Comparison of ENCODE assay signal across 11 cellular contexts in the genomic region with DNA sequence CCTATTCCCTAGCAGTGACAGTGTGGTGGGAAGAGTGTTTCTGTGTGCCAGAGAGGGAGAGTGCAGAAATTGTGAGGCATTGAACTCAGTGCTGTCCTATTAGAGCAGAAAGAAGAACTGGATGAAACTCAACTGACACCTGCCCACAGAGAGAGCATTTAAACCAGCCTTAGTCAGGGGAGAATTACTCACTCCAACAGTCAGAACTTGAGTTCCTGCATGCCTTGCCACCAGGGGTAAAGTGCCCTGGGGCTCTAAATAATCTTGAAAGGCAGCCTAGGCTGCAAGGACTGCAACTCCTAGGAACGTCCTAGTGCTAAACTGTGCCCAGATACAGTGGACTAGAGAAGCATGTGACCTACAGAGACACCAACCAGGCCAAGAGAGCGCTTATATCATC. TPM values are rescaled to one million over a fixed set of nuclear protein-coding genes. Genes with fewer than 3 reads are reported as not detected.
DNase-seq lines count a peak whose midpoint lies in the region; ATAC-seq, FAIRE-seq and TF ChIP-seq lines count a peak whose summit lies in the region.
"Had no signal": no experiment of that assay in that cellular context is flagged by ENCODE, and none has a peak within 500 bp of the region (broad histone marks: within the 10 kb centered on the region; RNA-seq: fewer than 3 reads in every experiment).

No MANE protein-coding gene starts in this region.

- H3K27ac ChIP-seq in testis (no peak overlapping the region), HepG2 (ENCODE audit: extremely low read length, insufficient read depth, low read length) (no peak overlapping the region)
- H3K27ac ChIP-seq: BLaER1 treated with 17β-estradiol and CSF1 and Interleukin-3, amounts not matched to agents 10 nM and 100 nM had no signal

- in situ Hi-C loops in HepG2 (cut with HindIII; ENCODE audit: extremely low pct_ligation_motif_present, low pct_unique_long_range_greater_than_20kb) = no loop called here

- no peaks in the 10 kb centered on the region for H3K79me2 ChIP-seq in HepG2 (ENCODE audit: insufficient read depth, low read length)

- H3K27me3 ChIP-seq in testis (no peaks in the 10 kb centered on the region), HepG2 (ENCODE audit: control insufficient read depth in 1 of 2, insufficient read depth in 2 of 2, low read length in 2 of 2) (no peaks in the 10 kb centered on the region)

- peak overlapping the region in 4 of 7 donors; percentile 1 to 82 (median 52) for H3K27ac Mint-ChIP-seq in CD14-positive monocyte
- peak overlapping the region; percentile 93 for H3K27ac Mint-ChIP-seq in activated naive CD4-positive, alpha-beta T cell treated with anti-CD3 and anti-CD28 coated beads, Interleukin-2, amount 50 U/mL, for 24 hours

- CTCF ChIA-PET in HepG2 (lab: Yijun Ruan, JAX; ENCODE audit: low intra/inter-chr PET ratio, low total read pairs) = no interaction called here

- no peaks in the 10 kb centered on the region for H3K9me3 ChIP-seq in testis
- H3K9me3 ChIP-seq in HepG2 (ENCODE audit: low read length) = no peaks in the 10 kb centered on the region

- no peak for TF ChIP-seq RAD21 in HepG2 (CRISPR knock-in tag; IDR thresholded peaks at IDR 0.05)

- peaks cover 0 to 3% (median 0%) of the 10 kb centered on the region in 3 donors for H3K27me3 Mint-ChIP-seq in CD14-positive monocyte (ENCODE audit: low read depth in 3 of 3)
- H3K27me3 Mint-ChIP-seq in activated naive CD4-positive, alpha-beta T cell treated with anti-CD3 and anti-CD28 coated beads, Interleukin-2, amount 50 U/mL, for 24 hours = no peaks in the 10 kb centered on the region

- no peaks in the 10 kb centered on the region for H4K20me1 ChIP-seq in HepG2 (ENCODE audit: insufficient read depth, low read length)
- H4K20me1 ChIP-seq: BLaER1 treated with 17β-estradiol and CSF1 and Interleukin-3, amounts not matched to agents 10 nM and 100 nM had no signal

- ATAC-seq in GM19324 (IDR thresholded peaks at IDR 0.05; ENCODE audit: low FRiP score, unreplicated experiment) (peak; percentile 49), HG03354 (IDR thresholded peaks at IDR 0.05; ENCODE audit: poor library complexity, severe bottlenecking, unreplicated experiment) (peak; percentile 71), HepG2 (no peak)
- ATAC-seq: Right ventricle myocardium inferior had no signal

- H3K36me3 ChIP-seq in testis (ENCODE audit: low read depth, missing control alignments) = no peaks in the 10 kb centered on the region
- no peaks in the 10 kb centered on the region for H3K36me3 ChIP-seq in HepG2 (replicated peaks in 1 of 2; ENCODE audit: control insufficient read depth in 1 of 2, insufficient read depth in 2 of 2, low read length in 2 of 2)
- H3K36me3 ChIP-seq: BLaER1 treated with 17β-estradiol and CSF1 and Interleukin-3, amounts not matched to agents 10 nM and 100 nM had no signal

- TF ChIP-seq POLR2A in testis (IDR thresholded peaks at IDR 0.05) (no peak), HepG2 (IDR thresholded peaks at IDR 0.05; ENCODE audit: insufficient read depth in 1 of 2, low read depth in 2 of 2, low read length in 2 of 2) (no peak)

- no peak overlapping the region for H3K4me2 ChIP-seq in HepG2 (ENCODE audit: low read depth, low read length)

- peaks cover 0 to 4% (median 0%) of the 10 kb centered on the region in 7 donors for H3K9me3 Mint-ChIP-seq in CD14-positive monocyte
- no peaks in the 10 kb centered on the region for H3K9me3 Mint-ChIP-seq in activated naive CD4-positive, alpha-beta T cell treated with anti-CD3 and anti-CD28 coated beads, Interleukin-2, amount 50 U/mL, for 24 hours

- no peaks in the 10 kb centered on the region for H3K4me1 ChIP-seq in testis
- no peaks in the 10 kb centered on the region for H3K4me1 ChIP-seq in HepG2 (ENCODE audit: insufficient read depth, low read length)

- H3K36me3 Mint-ChIP-seq in CD14-positive monocyte = peaks cover 3 to 10% of the 10 kb centered on the region in 2 donors
- H3K36me3 Mint-ChIP-seq in activated naive CD4-positive, alpha-beta T cell treated with anti-CD3 and anti-CD28 coated beads, Interleukin-2, amount 50 U/mL, for 24 hours = peaks cover 32% of the 10 kb centered on the region

- BruUV-seq in HepG2 (replicated peaks; lab: Mats Ljungman, UMichigan) = no TSS peak

- FAIRE-seq in HepG2 (lab: Jason Lieb, UNC) = no peak

- DNase-seq in CD14-positive monocyte (ENCODE audit: low spot score) = no peak
- DNase-seq in NCI-H1092 (lab: John Stamatoyannopoulos, UW) = no peak
- DNase-seq in testis = no peak
- no peak for DNase-seq in ureter (ENCODE audit: low spot score)
- no peak for DNase-seq in HepG2 (ENCODE audit: low spot score)

- intact Hi-C loops in CD14-positive monocyte (cut with micrococcal nuclease) = no loop called here
- intact Hi-C loops in testis (cut with DNase I; ENCODE audit: low total_unique reads) = no loop called here
- intact Hi-C loops in HepG2 (cut with micrococcal nuclease; ENCODE audit: unreplicated experiment) = no loop called here

- TF ChIP-seq CTCF in CD14-positive monocyte (IDR thresholded peaks at IDR 0.05) (no peak), testis (IDR thresholded peaks at IDR 0.05) (no peak), HepG2 (CRISPR knock-in tag; IDR thresholded peaks at IDR 0.05) (no peak)

- POLR2A ChIA-PET in HepG2 (lab: Yijun Ruan, JAX) = no interaction called here

- no peak overlapping the region for H2AFZ ChIP-seq in HepG2 (ENCODE audit: low read length)

- WGBS in testis, 2 donors = 17 to 43% methylated on average over 1 to 2 of the region's 2 CpGs
- WGBS in HepG2 (ENCODE audit: low lambda C conversion rate) = no CpG with 5 or more reads among the region's 2 CpGs

- TF ChIP-seq EP300 in HepG2 (IDR thresholded peaks at IDR 0.05; ENCODE audit: low read depth in 2 of 2, low read length in 2 of 2) (no peak), HepG2 (CRISPR knock-in tag; IDR thresholded peaks at IDR 0.05; ENCODE audit: borderline replicate concordance) (no peak)

- H3K4me3 ChIP-seq in testis = no peak overlapping the region
- H3K4me3 ChIP-seq in HepG2 (replicated peaks in 1 of 3; ENCODE audit: insufficient read depth in 1 of 3, low read depth in 2 of 3, low read length in 3 of 3) = no peak overlapping the region
- H3K4me3 ChIP-seq: BLaER1 treated with 17β-estradiol and CSF1 and Interleukin-3, amounts not matched to agents 10 nM and 100 nM had no signal

- H3K4me1 Mint-ChIP-seq in CD14-positive monocyte = peaks cover 57% of the 10 kb centered on the region
- peaks cover 84% of the 10 kb centered on the region for H3K4me1 Mint-ChIP-seq in activated naive CD4-positive, alpha-beta T cell treated with anti-CD3 and anti-CD28 coated beads, Interleukin-2, amount 50 U/mL, for 24 hours

- H3K4me3 Mint-ChIP-seq in CD14-positive monocyte = no peak overlapping the region
- H3K4me3 Mint-ChIP-seq in activated naive CD4-positive, alpha-beta T cell treated with anti-CD3 and anti-CD28 coated beads, Interleukin-2, amount 50 U/mL, for 24 hours = peak overlapping the region; percentile 74

- H3K9ac ChIP-seq in HepG2 (ENCODE audit: insufficient read depth, low read depth, low read length) = no peak overlapping the region
- H3K9ac ChIP-seq: BLaER1 treated with 17β-estradiol and CSF1 and Interleukin-3, amounts not matched to agents 10 nM and 100 nM had no signal

TF ChIP-seq in HepG2, 621 proteins besides CTCF, POLR2A, EP300 and RAD21 (continues in another document):
- no peak for TF ChIP-seq YY1 (IDR thresholded peaks at IDR 0.05; ENCODE audit: insufficient read depth, insufficient replicate concordance, low read depth, low read length)
- TF ChIP-seq NFKBIZ (CRISPR knock-in tag; IDR thresholded peaks at IDR 0.05) = no peak
- TF ChIP-seq ZFY (CRISPR knock-in tag; IDR thresholded peaks at IDR 0.05) = no peak
- TF ChIP-seq GTF2F1 (IDR thresholded peaks at IDR 0.05; ENCODE audit: low read length) = no peak

RNA-seq across cellular contexts. Expression of gene CYSLTR1, which starts 12.8 kb away (rescaled TPM):
- 10 to 100 TPM; 45.2 to 46.2 TPM for polyA plus RNA-seq in CD14-positive monocyte
- under 1 TPM; 0.16 to 0.19 TPM for total RNA-seq in testis
- 0.57 TPM for polyA plus RNA-seq in testis (ENCODE audit: insufficient read depth, low read depth, low replicate concordance)
- 3.8 TPM for total RNA-seq in ureter
- total RNA-seq in HepG2 (2016; rRNA removed; fragmentation: Illumina TruSeq; extraction: Trizol) = not detected in 2 replicates
- not detected in 2 replicates for total RNA-seq in HepG2 (2016; cell fraction: cytosol; rRNA removed; fragmentation: Illumina TruSeq; extraction: Trizol; ENCODE audit: low read depth)
- total RNA-seq in HepG2 (2016; cell fraction: insoluble cytoplasmic fraction; rRNA removed; fragmentation: Illumina TruSeq; extraction: Trizol) = not detected in 2 replicates
- total RNA-seq in HepG2 (2016; cell fraction: membrane; rRNA removed; fragmentation: Illumina TruSeq; extraction: Trizol) = not detected in 2 replicates
- total RNA-seq in HepG2 (2016; cell fraction: nucleus; rRNA removed; fragmentation: Illumina TruSeq; extraction: Trizol) = 0.12 TPM in 1 of 2 replicates, not detected in the other
- not detected in 2 replicates for polyA plus RNA-seq in HepG2 (2011; rRNA removed)
- polyA plus RNA-seq in HepG2 (2011; cell fraction: cytosol; rRNA removed) = not detected in 2 replicates
- polyA plus RNA-seq in HepG2 (2011; cell fraction: nucleus; rRNA removed) = not detected in 2 replicates
- polyA plus RNA-seq in HepG2 (2012) = not detected in 2 replicates
- polyA plus RNA-seq in HepG2 (2016; cell fraction: cytosol; fragmentation: Illumina TruSeq; extraction: Trizol; ENCODE audit: low read depth) = not detected in 2 replicates
- not detected in 2 replicates for polyA plus RNA-seq in HepG2 (2016; cell fraction: insoluble cytoplasmic fraction; fragmentation: Illumina TruSeq; extraction: Trizol; ENCODE audit: low read depth)
- not detected in 2 replicates for polyA plus RNA-seq in HepG2 (2016; cell fraction: membrane; fragmentation: Illumina TruSeq; extraction: Trizol; ENCODE audit: low read depth)
- not detected in 2 replicates for polyA plus RNA-seq in HepG2 (2016; cell fraction: nucleus; fragmentation: Illumina TruSeq; extraction: Trizol; ENCODE audit: insufficient read depth, low read depth)
- polyA minus RNA-seq in HepG2 (2011; rRNA and poly(A)+ RNA removed; ENCODE audit: low replicate concordance) = not detected in 2 replicates
- not detected in 2 replicates for polyA minus RNA-seq in HepG2 (2011; cell fraction: cytosol; rRNA and poly(A)+ RNA removed)
- not detected in 2 replicates for polyA minus RNA-seq in HepG2 (2011; cell fraction: nucleus; rRNA and poly(A)+ RNA removed)
- total RNA-seq: chondrocyte had no signal
